24 cellular contexts compared by ENCODE assay signal in the genomic region with DNA sequence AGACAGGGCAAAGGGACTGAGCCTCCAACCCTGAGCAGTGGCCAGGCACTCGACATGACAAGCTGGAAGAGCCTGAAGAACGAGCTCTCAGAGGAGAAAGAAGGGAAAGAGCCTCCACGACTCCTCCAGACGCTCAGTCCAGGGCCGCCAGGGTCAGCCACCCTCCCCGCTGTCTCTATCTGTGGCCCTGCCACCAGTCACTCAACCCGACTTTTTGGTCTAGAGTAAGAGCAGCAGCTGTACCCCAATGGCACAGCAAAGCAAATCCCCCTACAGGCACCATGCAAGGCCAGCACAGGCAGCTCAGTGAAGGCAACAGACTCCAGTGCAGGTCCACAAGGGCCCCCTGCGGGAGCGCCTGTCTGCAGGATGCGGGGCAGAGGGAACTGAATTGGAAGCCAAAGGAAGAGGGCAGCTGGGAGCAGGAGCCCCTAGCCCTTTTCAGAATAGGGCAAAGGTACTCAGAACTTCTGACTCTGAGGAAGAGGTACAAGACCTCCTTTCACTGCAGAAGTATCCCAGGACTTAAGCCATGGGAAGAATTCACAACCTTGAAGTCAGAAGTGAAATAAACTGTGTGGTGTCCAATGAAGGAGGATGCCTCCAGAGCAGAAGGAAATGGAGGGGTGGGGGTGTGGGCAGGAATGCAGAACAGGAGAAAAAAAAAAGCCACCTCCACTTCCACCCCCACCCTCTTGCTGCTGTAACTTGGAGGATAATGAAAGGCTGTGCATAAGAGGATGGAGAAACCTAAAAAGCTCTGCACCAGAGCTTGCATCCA. TPM values are rescaled to one million over a fixed set of nuclear protein-coding genes. Genes with fewer than 3 reads are reported as not detected.
A peak's percentile ranks its signal among the peaks of the same experiment; 100 is the strongest.
DNase-seq lines count a peak whose midpoint lies in the region; ATAC-seq, FAIRE-seq and TF ChIP-seq lines count a peak whose summit lies in the region.
"Had no signal": no experiment of that assay in that cellular context is flagged by ENCODE, and none has a peak within 500 bp of the region (broad histone marks: within the 10 kb centered on the region; RNA-seq: fewer than 3 reads in every experiment).

No MANE protein-coding gene starts in this region.

- H3K27me3 ChIP-seq in GM12878 (replicated peaks in 1 of 2; ENCODE audit: control insufficient read depth in 2 of 2, insufficient read depth in 2 of 2, low read length in 1 of 2) (no peaks in the 10 kb centered on the region), neutrophil (no peaks in the 10 kb centered on the region)
- H3K27me3 ChIP-seq: BLaER1 treated with 17β-estradiol and CSF1 and Interleukin-3, amounts not matched to agents 10 nM and 100 nM; heart right ventricle; ovary; spleen had no signal

- 90% methylated on average over 10 of the region's 10 CpGs for WGBS in GM12878 (ENCODE audit: insufficient coverage, insufficient replicate concordance, low lambda C conversion rate, missing lambda C conversion rate)

- no peak for TF ChIP-seq RAD21 in GM12878 (IDR thresholded peaks at IDR 0.05; ENCODE audit: insufficient read depth, low read depth, low read length)

- TSS peak; percentile 14 for BruUV-seq in GM12878 (replicated peaks; lab: Mats Ljungman, UMichigan)

- H3K79me2 ChIP-seq in GM12878 (ENCODE audit: control insufficient read depth, insufficient read depth, low read length): no peaks in the 10 kb centered on the region; the same call in 1 of the 2 replicates

- no peak overlapping the region for H3K4me2 ChIP-seq in GM12878 (ENCODE audit: control insufficient read depth, insufficient read depth)
- H3K4me2 ChIP-seq: BLaER1 treated with 17β-estradiol and CSF1 and Interleukin-3, amounts not matched to agents 10 nM and 100 nM had no signal

- RAD21 ChIA-PET in GM12878 (lab: Charles Lee; ENCODE audit: unreplicated experiment): interaction anchor here (0.8 kb wide), 1 partner anchor 89 kb away, joined by 4 read pairs; no protein-coding TSS in a partner anchor

- H3K9me3 Mint-ChIP-seq in activated T-cell treated with anti-CD3 and anti-CD28 coated beads, Interleukin-2, amount 50 U/mL, for 24 hours: no peaks in the 10 kb centered on the region
- H3K9me3 Mint-ChIP-seq: activated T-cell treated with anti-CD3 and anti-CD28 coated beads, Interleukin-2, amount 50 U/mL, for 4 hours; IgD-negative memory B cell; T-helper 2 cell treated with Interferon-gamma antibody and Interleukin-4, amounts not matched to agents 5 μg/mL and 100 μg/mL, for 36 hours had no signal

- no peak overlapping the region for H3K9ac ChIP-seq in GM12878 (ENCODE audit: control insufficient read depth, insufficient read depth, low read length)

- no peak overlapping the region for H3K4me3 Mint-ChIP-seq in activated T-cell treated with anti-CD3 and anti-CD28 coated beads, Interleukin-2, amount 50 U/mL, for 24 hours
- H3K4me3 Mint-ChIP-seq: activated naive CD8-positive, alpha-beta T cell; activated T-cell treated with anti-CD3 and anti-CD28 coated beads, Interleukin-2, amount 50 U/mL, for 4 hours; IgD-negative memory B cell; T-helper 2 cell treated with Interferon-gamma antibody and Interleukin-4, amounts not matched to agents 5 μg/mL and 100 μg/mL, for 36 hours had no signal

- DNase-seq in activated T-cell treated with anti-CD3 and anti-CD28 coated beads, Interleukin-2, amount 50 U/mL, for 24 hours: no peak
- DNase-seq in activated T-cell treated with anti-CD3 and anti-CD28 coated beads, Interleukin-2, amount 50 U/mL, for 48 hours: no peak
- DNase-seq in GM12878 (ENCODE audit: low read depth, low spot score): no peak
- DNase-seq in NCI-H146 treated with DMSO at 0.1 percent for 48 hours (lab: John Stamatoyannopoulos, UW; ENCODE audit: unreplicated experiment): no peak
- no peak for DNase-seq in left cardiac atrium
- no peak for DNase-seq in KBM-7
- DNase-seq: activated T-cell treated with anti-CD3 and anti-CD28 coated beads, Interleukin-2, amount 50 U/mL, for 4 hours; cerebellar nuclear complex; heart right ventricle; NCI-H1105; NCI-H446; ovary; spleen; stimulated activated CD4-positive, alpha-beta T cell treated with anti-CD3 and anti-CD28 coated beads, Interleukin-2, amount 100 ng/mL, for 48 hours; stimulated activated naive CD4-positive, alpha-beta T cell treated with Interleukin-2 at 50 U/mL for 16 hours had no signal

- TF ChIP-seq CTCF in HEK293 (tag by site-specific recombination; IDR thresholded peaks at IDR 0.05) (no peak), GM12878 (IDR thresholded peaks at IDR 0.05 in 2 of 3, conservative IDR thresholded peaks at IDR 0.05 in 1 of 3; ENCODE audit: control insufficient read depth in 2 of 3, extremely low read depth in 1 of 3, insufficient read depth in 1 of 3, low read depth in 3 of 3, low read length in 3 of 3) (no peak), neutrophil (IDR thresholded peaks at IDR 0.05) (no peak)

- POLR2A ChIA-PET in HEK293 (lab: Yijun Ruan, JAX): interaction anchor here (0.8 to 1.4 kb wide), 6 partner anchors 11 to 102 kb away, joined by 3 to 8 read pairs (median 3); a partner anchor contains a TSS
- POLR2A ChIA-PET in GM12878 (lab: Charles Lee): no interaction called here

- SMC1A ChIA-PET in GM12878 (lab: Charles Lee; ENCODE audit: uncharacterized antibody, unreplicated experiment): interaction anchor here (0.6 kb wide), 1 partner anchor 67 kb away, joined by 3 read pairs; no protein-coding TSS in a partner anchor

- intact Hi-C loops in GM12878 (cut with micrococcal nuclease; ENCODE audit: unreplicated experiment): no loop called here
- intact Hi-C loops in left cardiac atrium (cut with DNase I): no loop called here

- H3K4me1 Mint-ChIP-seq in activated T-cell treated with anti-CD3 and anti-CD28 coated beads, Interleukin-2, amount 50 U/mL, for 24 hours (ENCODE audit: low read depth): peaks cover 51% of the 10 kb centered on the region

- H3K9me3 ChIP-seq in HEK293 (ENCODE audit: control insufficient read depth, insufficient read depth, low read depth, low read length): no peaks in the 10 kb centered on the region
- no peaks in the 10 kb centered on the region for H3K9me3 ChIP-seq in GM12878 (replicated peaks; ENCODE audit: control insufficient read depth, insufficient read depth, low read length)
- no peaks in the 10 kb centered on the region for H3K9me3 ChIP-seq in neutrophil
- H3K9me3 ChIP-seq: BLaER1 treated with 17β-estradiol and CSF1 and Interleukin-3, amounts not matched to agents 10 nM and 100 nM; heart right ventricle; ovary; spleen; thoracic aorta had no signal

- peaks cover 99% of the 10 kb centered on the region for H3K36me3 Mint-ChIP-seq in activated T-cell treated with anti-CD3 and anti-CD28 coated beads, Interleukin-2, amount 50 U/mL, for 24 hours (ENCODE audit: low read depth)

- FAIRE-seq in GM12878 (lab: Jason Lieb, UNC): no peak
- FAIRE-seq: D721Med had no signal

- H3K36me3 ChIP-seq in HEK293 (ENCODE audit: control insufficient read depth in 2 of 2, insufficient read depth in 1 of 2, low read length in 2 of 2): peaks cover 90 to 98% of the 10 kb centered on the region in 2 experiments
- H3K36me3 ChIP-seq in GM12878 (ENCODE audit: control insufficient read depth in 2 of 2, insufficient read depth in 2 of 2, low read length in 1 of 2): peaks cover 72 to 83% of the 10 kb centered on the region in 2 experiments
- peaks cover 99% of the 10 kb centered on the region for H3K36me3 ChIP-seq in neutrophil
- H3K36me3 ChIP-seq: ovary had no signal

- ATAC-seq in GM12878 (no peak), left cardiac atrium (no peak)
- ATAC-seq: activated T-cell treated with anti-CD3 and anti-CD28 coated beads, Interleukin-2, amount 50 U/mL, for 4 hours; heart right ventricle; Right ventricle myocardium inferior had no signal

- no peaks in the 10 kb centered on the region for H3K27me3 Mint-ChIP-seq in activated T-cell treated with anti-CD3 and anti-CD28 coated beads, Interleukin-2, amount 50 U/mL, for 24 hours
- H3K27me3 Mint-ChIP-seq: activated naive CD8-positive, alpha-beta T cell; IgD-negative memory B cell had no signal

- no peak for TF ChIP-seq POLR2A in GM12878 (IDR thresholded peaks at IDR 0.05; ENCODE audit: low read depth, low read length)

- H3K27ac ChIP-seq in HEK293 (ENCODE audit: extremely low read depth, low read depth, low read length) (no peak overlapping the region), GM12878 (ENCODE audit: control insufficient read depth, insufficient read depth) (no peak overlapping the region), neutrophil (peak overlapping the region; percentile 9)
- H3K27ac ChIP-seq: BLaER1 treated with 17β-estradiol and CSF1 and Interleukin-3, amounts not matched to agents 10 nM and 100 nM; ovary; spleen; thoracic aorta had no signal

- H3K4me3 ChIP-seq in HEK293 (ENCODE audit: low read depth, low read length) (no peak overlapping the region), GM12878 (no peak overlapping the region), neutrophil (ENCODE audit: low read depth in 1 of 2, low read length in 1 of 2) (no peak overlapping the region)
- H3K4me3 ChIP-seq: BLaER1 treated with 17β-estradiol and CSF1 and Interleukin-3, amounts not matched to agents 10 nM and 100 nM; heart right ventricle; ovary; spleen; thoracic aorta had no signal

- CTCF ChIA-PET in HEK293 (lab: Yijun Ruan, JAX) (interaction anchor here (3.5 kb wide), 1 partner anchor 21 kb away, joined by 12 read pairs; no protein-coding TSS in a partner anchor), GM12878 (lab: Yijun Ruan, JAX) (no interaction called here)

- H4K20me1 ChIP-seq in GM12878 (ENCODE audit: control insufficient read depth, insufficient read depth): peaks cover 30% of the 10 kb centered on the region

- in situ Hi-C loops in GM12878 (cut with MboI) (no loop called here), KBM-7 (cut with MboI; ENCODE audit: low pct_unique_long_range_greater_than_20kb, low sequenced_read_pairs) (no loop called here)

- TF ChIP-seq EP300 in GM12878 (IDR thresholded peaks at IDR 0.05; ENCODE audit: borderline replicate concordance in 1 of 2, control insufficient read depth in 1 of 2, low read depth in 2 of 2, low read length in 2 of 2): no peak

- H3K4me1 ChIP-seq in HEK293 (ENCODE audit: control insufficient read depth, insufficient read depth, low read length): no peaks in the 10 kb centered on the region
- H3K4me1 ChIP-seq in GM12878 (ENCODE audit: control insufficient read depth, insufficient read depth, low read length): no peaks in the 10 kb centered on the region
- H3K4me1 ChIP-seq in neutrophil (ENCODE audit: control insufficient read depth in 1 of 2, insufficient read depth in 1 of 2, low read depth in 1 of 2, low read length in 1 of 2): no peaks in the 10 kb centered on the region

- H3K27ac Mint-ChIP-seq in activated T-cell treated with anti-CD3 and anti-CD28 coated beads, Interleukin-2, amount 50 U/mL, for 24 hours: peak overlapping the region; percentile 83
- H3K27ac Mint-ChIP-seq: T-helper 2 cell treated with Interferon-gamma antibody and Interleukin-4, amounts not matched to agents 5 μg/mL and 100 μg/mL, for 36 hours had no signal

- no peak overlapping the region for H2AFZ ChIP-seq in GM12878 (ENCODE audit: control insufficient read depth, low read depth, low read length)

RNA-seq across cellular contexts. Expression of a gene that starts 8.5 kb away (rescaled TPM):
- not detected in 2 replicates for total RNA-seq in GM12878 (2013; cell fraction: nucleolus; rRNA removed)
- total RNA-seq in GM12878 (2014; rRNA removed) (not detected in 2 replicates), GM12878 (2014; rRNA removed; fragmentation: Illumina TruSeq; extraction: Trizol) (not detected in 2 replicates), GM12878 (2021) (not detected in 2 replicates), left cardiac atrium (not detected)
- polyA plus RNA-seq in GM12878 (2011; ENCODE audit: low read depth): not detected
- polyA plus RNA-seq in GM12878 (2011; rRNA removed) (not detected in 2 replicates), GM12878 (2014; fragmentation: Illumina TruSeq; extraction: Trizol) (not detected in 2 replicates), GM12878 (2014; fragmentation: Nextera tagmentation; extraction: Ambion mirVana) (under 1 TPM in 1 of 2 experiments, not detected in 1; 0.02 TPM), GM12878 (2014; rRNA removed) (not detected in 2 replicates), GM12878 (2016; fragmentation: Nextera tagmentation; extraction: Ambion mirVana) (under 1 TPM in 1 of 2 experiments, not detected in 1; 0.35 TPM)
- not detected in 2 replicates for polyA plus RNA-seq in GM12878 (2011; cell fraction: cytosol; rRNA removed)
- not detected in 2 replicates for polyA plus RNA-seq in GM12878 (2011; cell fraction: nucleus; rRNA removed)
- polyA plus RNA-seq in GM12878 (2012): not detected in 2 replicates
- polyA minus RNA-seq in GM12878 (2011; rRNA and poly(A)+ RNA removed): not detected in 2 replicates
- not detected in 2 replicates for polyA minus RNA-seq in GM12878 (2011; cell fraction: cytosol; rRNA and poly(A)+ RNA removed)
- polyA minus RNA-seq in GM12878 (2011; cell fraction: nucleus; rRNA and poly(A)+ RNA removed): not detected in 2 replicates
- total RNA-seq: activated T-cell treated with anti-CD3 and anti-CD28 coated beads, Interleukin-2, amount 50 U/mL, for 4 hours; Right ventricle myocardium inferior had no signal
- polyA plus RNA-seq: IgD-negative memory B cell had no signal

RNA-seq across cellular contexts. Expression of a gene that starts 24.9 kb away (rescaled TPM):
- 2,657 and 2,906 TPM in 2 replicates for total RNA-seq in GM12878 (2013; cell fraction: nucleolus; rRNA removed)
- total RNA-seq in GM12878 (2014; rRNA removed) (1,257 and 1,302 TPM in 2 replicates), GM12878 (2014; rRNA removed; fragmentation: Illumina TruSeq; extraction: Trizol) (912 and 984 TPM in 2 replicates), GM12878 (2021) (1,487 and 1,505 TPM in 2 replicates), left cardiac atrium (1,000 to 10,000 TPM in 1 of 2 donors, 100 to 1,000 TPM in 1; 881 to 1,100 TPM)
- 1,106 TPM for polyA plus RNA-seq in GM12878 (2011; ENCODE audit: low read depth)
- polyA plus RNA-seq in GM12878 (2011; rRNA removed) (2,011 and 2,640 TPM in 2 replicates), GM12878 (2014; fragmentation: Illumina TruSeq; extraction: Trizol) (1,523 and 1,631 TPM in 2 replicates), GM12878 (2014; fragmentation: Nextera tagmentation; extraction: Ambion mirVana) (100 to 1,000 TPM; 491 to 500 TPM), GM12878 (2014; rRNA removed) (1,361 and 1,456 TPM in 2 replicates), GM12878 (2016; fragmentation: Nextera tagmentation; extraction: Ambion mirVana) (1,000 to 10,000 TPM; 1,696 to 1,742 TPM)
- 2,081 and 2,225 TPM in 2 replicates for polyA plus RNA-seq in GM12878 (2011; cell fraction: cytosol; rRNA removed)
- 3,305 and 4,399 TPM in 2 replicates for polyA plus RNA-seq in GM12878 (2011; cell fraction: nucleus; rRNA removed)
- polyA plus RNA-seq in GM12878 (2012): 1,702 and 1,753 TPM in 2 replicates
- polyA minus RNA-seq in GM12878 (2011; rRNA and poly(A)+ RNA removed): 2,197 and 2,457 TPM in 2 replicates
- 720 and 815 TPM in 2 replicates for polyA minus RNA-seq in GM12878 (2011; cell fraction: cytosol; rRNA and poly(A)+ RNA removed)
- polyA minus RNA-seq in GM12878 (2011; cell fraction: nucleus; rRNA and poly(A)+ RNA removed): 1,090 and 1,249 TPM in 2 replicates
